In genomic region chr3:152200476-152201422, GRCh38 we compare ENCODE assay signal across 8 cellular contexts.
DNase-seq lines count a peak whose midpoint lies in the region; ATAC-seq and TF ChIP-seq lines count a peak whose summit lies in the region.

No MANE protein-coding gene starts in this region.

- POLR2A ChIA-PET in activated CD4-positive, alpha-beta T cell treated with anti-CD3 and anti-CD28 coated beads for 36 hours (lab: Charles Lee): interaction anchor here (0.7 to 1.2 kb wide), 3 partner anchors 10 to 43 kb away, joined by 3 read pairs; no protein-coding TSS in a partner anchor

- peaks cover 9% of the 10 kb centered on the region; the same call in 1 of the 2 replicates for H3K79me2 ChIP-seq in SU-DHL-6 (ENCODE audit: insufficient read depth, low read length)

- no peak for ATAC-seq in activated CD4-positive, alpha-beta T cell treated with anti-CD3 and anti-CD28 coated beads for 36 hours

- H3K27ac Mint-ChIP-seq in activated CD4-positive, alpha-beta T cell treated with anti-CD3 and anti-CD28 coated beads for 36 hours: peak overlapping the region; percentile 96

- TF ChIP-seq CTCF in SU-DHL-6 (IDR thresholded peaks at IDR 0.05; ENCODE audit: insufficient read depth, low read length, poor library complexity, severe bottlenecking) (no peak), right atrium auricular region (IDR thresholded peaks at IDR 0.05) (no peak), testis (IDR thresholded peaks at IDR 0.05) (no peak)

- intact Hi-C loops in activated CD4-positive, alpha-beta T cell treated with anti-CD3 and anti-CD28 coated beads for 36 hours (cut with DNase I, micrococcal nuclease): loop anchor here in 1 of 2 experiments (10.0 kb wide), 1 partner anchor 964 kb away; the partner anchor contains the start of gene RAP2B
- intact Hi-C loops in testis (cut with DNase I; ENCODE audit: low total_unique reads): no loop called here
- intact Hi-C loops in head of caudate nucleus (cut with DNase I): no loop called here

- H3F3A ChIP-seq in SU-DHL-6 (ENCODE audit: insufficient read depth): peaks cover 60% of the 10 kb centered on the region

- H3K9ac ChIP-seq in SU-DHL-6 (ENCODE audit: low read length): peak overlapping the region; percentile 61

- H3K9me3 ChIP-seq in SU-DHL-6 (ENCODE audit: insufficient read depth, low read length) (no peaks in the 10 kb centered on the region), right atrium auricular region (no peaks in the 10 kb centered on the region), testis (no peaks in the 10 kb centered on the region), SJCRH30 (replicated peaks) (no peaks in the 10 kb centered on the region)

- H3K27me3 ChIP-seq in SU-DHL-6 (ENCODE audit: low read length): no peaks in the 10 kb centered on the region
- no peaks in the 10 kb centered on the region for H3K27me3 ChIP-seq in right atrium auricular region
- no peaks in the 10 kb centered on the region for H3K27me3 ChIP-seq in testis
- H3K27me3 ChIP-seq in SJCRH30: no peaks in the 10 kb centered on the region

- H3K9me3 Mint-ChIP-seq in activated CD4-positive, alpha-beta T cell treated with anti-CD3 and anti-CD28 coated beads for 36 hours (ENCODE audit: low read depth): no peaks in the 10 kb centered on the region

- CTCF ChIA-PET in activated CD4-positive, alpha-beta T cell treated with anti-CD3 and anti-CD28 coated beads for 36 hours (lab: Charles Lee): interaction anchor here (0.6 to 3.2 kb wide), 9 partner anchors 8 to 57 kb away, joined by 3 to 14 read pairs (median 4); no protein-coding TSS in a partner anchor

- H3K4me3 ChIP-seq in SU-DHL-6 (ENCODE audit: insufficient read depth, low read length, poor library complexity, severe bottlenecking) (peak overlapping the region; percentile 49), right atrium auricular region (peak overlapping the region in 1 of 2 donors; percentile 18), testis (no peak overlapping the region), SJCRH30 (no peak overlapping the region)

- no peak for DNase-seq in activated CD4-positive, alpha-beta T cell treated with anti-CD3 and anti-CD28 coated beads for 36 hours
- DNase-seq in activated CD4-positive, alpha-beta T cell treated with anti-CD3 and anti-CD28 coated beads for 4 hours: no peak
- no peak for DNase-seq in right atrium auricular region (ENCODE audit: low spot score)
- DNase-seq in testis: no peak
- DNase-seq in SJCRH30: no peak
- no peak for DNase-seq in activated CD8-positive, alpha-beta memory T cell treated with anti-CD3 and anti-CD28 coated beads for 24 hours
- DNase-seq in head of caudate nucleus: no peak

- H3K4me3 Mint-ChIP-seq in activated CD4-positive, alpha-beta T cell treated with anti-CD3 and anti-CD28 coated beads for 36 hours: peak overlapping the region; percentile 72

- no peaks in the 10 kb centered on the region for H3K27me3 Mint-ChIP-seq in activated CD4-positive, alpha-beta T cell treated with anti-CD3 and anti-CD28 coated beads for 36 hours

- no peaks in the 10 kb centered on the region for H3K9me2 ChIP-seq in SU-DHL-6 (replicated peaks; ENCODE audit: insufficient read depth, low read length)

- no peak for TF ChIP-seq POLR2A in testis (IDR thresholded peaks at IDR 0.05)

- WGBS in testis, 2 donors: 32 to 45% methylated on average over 3 of the region's 3 CpGs

- peaks cover 6% of the 10 kb centered on the region for H3K36me3 Mint-ChIP-seq in activated CD4-positive, alpha-beta T cell treated with anti-CD3 and anti-CD28 coated beads for 36 hours (ENCODE audit: low read depth)

- peak overlapping the region; percentile 82 for H2AFZ ChIP-seq in SU-DHL-6 (ENCODE audit: low read depth, low read length, severe bottlenecking)

- peaks cover 66% of the 10 kb centered on the region for H3K4me1 Mint-ChIP-seq in activated CD4-positive, alpha-beta T cell treated with anti-CD3 and anti-CD28 coated beads for 36 hours

- no peaks in the 10 kb centered on the region for H4K20me1 ChIP-seq in SU-DHL-6 (ENCODE audit: low read depth, low read length)

- H3K36me3 ChIP-seq in SU-DHL-6 (ENCODE audit: low read length) (no peaks in the 10 kb centered on the region), right atrium auricular region (no peaks in the 10 kb centered on the region), testis (ENCODE audit: low read depth, missing control alignments) (no peaks in the 10 kb centered on the region), SJCRH30 (no peaks in the 10 kb centered on the region)

- H3K27ac ChIP-seq in SU-DHL-6 (ENCODE audit: low read depth, low read length) (peak overlapping the region; percentile 96), right atrium auricular region (peak overlapping the region; percentile 48 to 60), testis (peak overlapping the region; percentile 60 to 78), SJCRH30 (no peak overlapping the region)

- peaks cover 0 to 36% of the 10 kb centered on the region in 2 donors for H3K4me1 ChIP-seq in right atrium auricular region
- H3K4me1 ChIP-seq in testis: peaks cover 8% of the 10 kb centered on the region
- H3K4me1 ChIP-seq in SJCRH30: no peaks in the 10 kb centered on the region

- peak overlapping the region; percentile 99 for H3K4me2 ChIP-seq in SU-DHL-6 (ENCODE audit: low read depth, low read length, poor library complexity, severe bottlenecking)
